ENCODE assay signal across 8 cellular contexts in genomic region chr1:153946622-153947246, GRCh38. TPM values are rescaled to one million over a fixed set of nuclear protein-coding genes. Genes with fewer than 3 reads are reported as not detected.
DNase-seq lines count a peak whose midpoint lies in the region; ATAC-seq and TF ChIP-seq lines count a peak whose summit lies in the region.

DENND4B (minus strand) TSS chr1:153946718; CDS start chr1:153944374, 2,344 bp downstream.

- H3K9me3 Mint-ChIP-seq in Calu3 (ENCODE audit: low read depth, unreplicated experiment) = no peaks in the 10 kb centered on the region
- H3K9me3 Mint-ChIP-seq in activated T-cell treated with anti-CD3 and anti-CD28 coated beads, Interleukin-2, amount 50 U/mL, for 24 hours = no peaks in the 10 kb centered on the region
- H3K9me3 Mint-ChIP-seq in stimulated activated effector memory CD8-positive, alpha-beta T cell treated with anti-CD3 and anti-CD28 coated beads, Interleukin-12 subunit alpha, Interleukin-12 subunit beta, amount 100 ng/mL, for 72 hours = no peaks in the 10 kb centered on the region

- BruUV-seq in Calu3 (replicated peaks; lab: Mats Ljungman, UMichigan) = no TSS peak

- H3K27ac ChIP-seq in OCI-LY3 (ENCODE audit: low read length) = peak within 1 kb of the TSS; percentile 94
- H3K27ac ChIP-seq in esophagus (ENCODE audit: low read depth in 2 of 2, low read length in 1 of 2) = peak within 1 kb of the TSS; percentile 91 to 92
- H3K27ac ChIP-seq in muscle layer of colon (ENCODE audit: low read depth, low read length) = peak within 1 kb of the TSS; percentile 69

- H3K4me3 ChIP-seq in OCI-LY3 (ENCODE audit: low read length) = peak within 1 kb of the TSS; percentile 83
- peak within 1 kb of the TSS; percentile 86 to 90 for H3K4me3 ChIP-seq in esophagus (ENCODE audit: low read depth in 1 of 2, low read length in 2 of 2)
- peak within 1 kb of the TSS; percentile 57 to 58 for H3K4me3 ChIP-seq in muscle layer of colon (ENCODE audit: low read depth in 1 of 2, low read length in 2 of 2)

- no peaks in the 10 kb centered on the region for H3K9me3 ChIP-seq in OCI-LY3 (ENCODE audit: insufficient read depth, low read length)
- H3K9me3 ChIP-seq in esophagus (ENCODE audit: control insufficient read depth in 2 of 2, insufficient read depth in 1 of 2, low read depth in 1 of 2, low read length in 1 of 2) = no peaks in the 10 kb centered on the region
- no peaks in the 10 kb centered on the region for H3K9me3 ChIP-seq in muscle layer of colon (ENCODE audit: low read length)

- H3K27me3 Mint-ChIP-seq in Calu3 (ENCODE audit: unreplicated experiment) = no peaks in the 10 kb centered on the region
- no peaks in the 10 kb centered on the region for H3K27me3 Mint-ChIP-seq in activated T-cell treated with anti-CD3 and anti-CD28 coated beads, Interleukin-2, amount 50 U/mL, for 24 hours

- H4K20me1 ChIP-seq in OCI-LY3 (ENCODE audit: insufficient read depth, low read length) = 0 out of 2 replicates have a peak, but pooled peaks cover under 1% of the 10 kb centered on the region

- TF ChIP-seq CTCF in Calu3 (IDR thresholded peaks at IDR 0.05; ENCODE audit: unreplicated experiment) = peak; percentile 93
- TF ChIP-seq CTCF in GM20000 (IDR thresholded peaks at IDR 0.05; ENCODE audit: extremely low read depth, missing control alignments) = peak; percentile 85
- TF ChIP-seq CTCF in OCI-LY3 (IDR thresholded peaks at IDR 0.05; ENCODE audit: low read depth, low read length) = peak; percentile 81

- CTCF ChIA-PET in Calu3 (lab: Charles Lee) = interaction anchor here (0.6 to 1.9 kb wide), 15 partner anchors 11 to 159 kb away, joined by 3 to 9 read pairs (median 3); partner anchors contain the start of genes CREB3L4, CRTC2, RAB13 and SLC39A1

- H3K27me3 ChIP-seq in OCI-LY3 (ENCODE audit: low read depth, low read length) = no peaks in the 10 kb centered on the region
- no peaks in the 10 kb centered on the region for H3K27me3 ChIP-seq in esophagus (ENCODE audit: control insufficient read depth in 1 of 2, insufficient read depth in 2 of 2, low read length in 2 of 2)
- H3K27me3 ChIP-seq in muscle layer of colon (ENCODE audit: control insufficient read depth in 1 of 2, insufficient read depth in 2 of 2, low read length in 2 of 2) = no peaks in the 10 kb centered on the region

- peaks cover 63% of the 10 kb centered on the region for H3K36me3 ChIP-seq in OCI-LY3 (replicated peaks; ENCODE audit: low read depth, low read length)
- peaks cover 6 to 37% of the 10 kb centered on the region in 2 donors for H3K36me3 ChIP-seq in esophagus (ENCODE audit: control insufficient read depth in 2 of 2, insufficient read depth in 2 of 2, low read length in 1 of 2)
- peaks cover 62% of the 10 kb centered on the region for H3K36me3 ChIP-seq in muscle layer of colon (ENCODE audit: insufficient read depth, low read length)

- peak within 1 kb of the TSS; percentile 98 for H3K9ac ChIP-seq in OCI-LY3 (ENCODE audit: low read length)
- H3K9ac ChIP-seq in muscle layer of colon (ENCODE audit: low read length) = peak within 1 kb of the TSS; percentile 50

- H3K79me2 ChIP-seq in OCI-LY3 (ENCODE audit: low read length) = peaks cover 59% of the 10 kb centered on the region

- H3K4me3 Mint-ChIP-seq in Calu3 (ENCODE audit: low read depth, unreplicated experiment) = peak within 1 kb of the TSS; percentile 86
- H3K4me3 Mint-ChIP-seq in activated T-cell treated with anti-CD3 and anti-CD28 coated beads, Interleukin-2, amount 50 U/mL, for 24 hours = peak within 1 kb of the TSS; percentile 93
- peak within 1 kb of the TSS; percentile 88 for H3K4me3 Mint-ChIP-seq in stimulated activated effector memory CD8-positive, alpha-beta T cell treated with anti-CD3 and anti-CD28 coated beads, Interleukin-12 subunit alpha, Interleukin-12 subunit beta, amount 100 ng/mL, for 72 hours

- WGBS in esophagus, 2 donors = 7 to 13% methylated on average over 20 to 28 of the region's 28 CpGs

- intact Hi-C loops in Calu3 (cut with micrococcal nuclease; ENCODE audit: unreplicated experiment) = no loop called here

- H3K4me1 Mint-ChIP-seq in Calu3 (ENCODE audit: low read depth, unreplicated experiment) = peaks cover 17% of the 10 kb centered on the region
- H3K4me1 Mint-ChIP-seq in activated T-cell treated with anti-CD3 and anti-CD28 coated beads, Interleukin-2, amount 50 U/mL, for 24 hours (ENCODE audit: low read depth) = peaks cover 29% of the 10 kb centered on the region
- H3K4me1 Mint-ChIP-seq in stimulated activated effector memory CD8-positive, alpha-beta T cell treated with anti-CD3 and anti-CD28 coated beads, Interleukin-12 subunit alpha, Interleukin-12 subunit beta, amount 100 ng/mL, for 72 hours = peaks cover 60% of the 10 kb centered on the region

- peak; percentile 83 for ATAC-seq in stimulated activated effector memory CD8-positive, alpha-beta T cell treated with anti-CD3 and anti-CD28 coated beads, Interleukin-12 subunit alpha, Interleukin-12 subunit beta, amount 100 ng/mL, for 72 hours

- H3K4me2 ChIP-seq in OCI-LY3 (ENCODE audit: low read length) = peak within 1 kb of the TSS; percentile 94

- H3K36me3 Mint-ChIP-seq in Calu3 (ENCODE audit: insufficient read depth, unreplicated experiment) = peaks cover 41% of the 10 kb centered on the region
- H3K36me3 Mint-ChIP-seq in activated T-cell treated with anti-CD3 and anti-CD28 coated beads, Interleukin-2, amount 50 U/mL, for 24 hours (ENCODE audit: low read depth) = peaks cover 90% of the 10 kb centered on the region
- peaks cover 85% of the 10 kb centered on the region for H3K36me3 Mint-ChIP-seq in stimulated activated effector memory CD8-positive, alpha-beta T cell treated with anti-CD3 and anti-CD28 coated beads, Interleukin-12 subunit alpha, Interleukin-12 subunit beta, amount 100 ng/mL, for 72 hours

- DNase-seq in Calu3 (peak; percentile 92), GM20000 (ENCODE audit: low spot score) (peak; percentile 95), HT-29 (ENCODE audit: low spot score) (peak; percentile 85)
- peak; percentile 83 for DNase-seq in activated T-cell treated with anti-CD3 and anti-CD28 coated beads, Interleukin-2, amount 50 U/mL, for 24 hours
- DNase-seq in stimulated activated effector memory CD8-positive, alpha-beta T cell treated with anti-CD3 and anti-CD28 coated beads, Interleukin-12 subunit alpha, Interleukin-12 subunit beta, amount 100 ng/mL, for 72 hours (ENCODE audit: low spot score in 2 of 2) = peak; percentile 72 to 87

- H3K27ac Mint-ChIP-seq in Calu3 (ENCODE audit: unreplicated experiment) = peak within 1 kb of the TSS; percentile 59
- peak within 1 kb of the TSS; percentile 96 for H3K27ac Mint-ChIP-seq in activated T-cell treated with anti-CD3 and anti-CD28 coated beads, Interleukin-2, amount 50 U/mL, for 24 hours
- peak within 1 kb of the TSS; percentile 97 for H3K27ac Mint-ChIP-seq in stimulated activated effector memory CD8-positive, alpha-beta T cell treated with anti-CD3 and anti-CD28 coated beads, Interleukin-12 subunit alpha, Interleukin-12 subunit beta, amount 100 ng/mL, for 72 hours

- H2AFZ ChIP-seq in OCI-LY3 (ENCODE audit: low read depth, low read length) = no peak within 1 kb of the TSS

- H3K4me1 ChIP-seq in OCI-LY3 (ENCODE audit: low read length) (peaks cover 53% of the 10 kb centered on the region), esophagus (ENCODE audit: control insufficient read depth in 2 of 2, insufficient read depth in 2 of 2, low read length in 1 of 2) (peaks cover 0 to 15% of the 10 kb centered on the region in 2 donors), muscle layer of colon (ENCODE audit: insufficient read depth, low read length) (peaks cover 22% of the 10 kb centered on the region)

RNA-seq across cellular contexts. Expression of gene DENND4B, which starts in this region (rescaled TPM):
- total RNA-seq in Calu3 (2022) = 89.0 and 90.0 TPM in 2 replicates
- total RNA-seq in HT-29 (2014; rRNA removed; shearing (Covaris generic)) = 33.9 and 36.5 TPM in 2 replicates
- polyA plus RNA-seq in esophagus = 10 to 100 TPM; 14.7 to 31.6 TPM

Comparison
In these comparisons a context has a peak if more than half of its experiments do, and no peak if none do; other contexts are left out.
1. Peak in every context shown above with its lines: DNase-seq, ATAC-seq, H3K4me3 ChIP-seq and H3K27ac ChIP-seq.